Comparison of ENCODE assay signal across 16 cellular contexts in the genomic region with DNA sequence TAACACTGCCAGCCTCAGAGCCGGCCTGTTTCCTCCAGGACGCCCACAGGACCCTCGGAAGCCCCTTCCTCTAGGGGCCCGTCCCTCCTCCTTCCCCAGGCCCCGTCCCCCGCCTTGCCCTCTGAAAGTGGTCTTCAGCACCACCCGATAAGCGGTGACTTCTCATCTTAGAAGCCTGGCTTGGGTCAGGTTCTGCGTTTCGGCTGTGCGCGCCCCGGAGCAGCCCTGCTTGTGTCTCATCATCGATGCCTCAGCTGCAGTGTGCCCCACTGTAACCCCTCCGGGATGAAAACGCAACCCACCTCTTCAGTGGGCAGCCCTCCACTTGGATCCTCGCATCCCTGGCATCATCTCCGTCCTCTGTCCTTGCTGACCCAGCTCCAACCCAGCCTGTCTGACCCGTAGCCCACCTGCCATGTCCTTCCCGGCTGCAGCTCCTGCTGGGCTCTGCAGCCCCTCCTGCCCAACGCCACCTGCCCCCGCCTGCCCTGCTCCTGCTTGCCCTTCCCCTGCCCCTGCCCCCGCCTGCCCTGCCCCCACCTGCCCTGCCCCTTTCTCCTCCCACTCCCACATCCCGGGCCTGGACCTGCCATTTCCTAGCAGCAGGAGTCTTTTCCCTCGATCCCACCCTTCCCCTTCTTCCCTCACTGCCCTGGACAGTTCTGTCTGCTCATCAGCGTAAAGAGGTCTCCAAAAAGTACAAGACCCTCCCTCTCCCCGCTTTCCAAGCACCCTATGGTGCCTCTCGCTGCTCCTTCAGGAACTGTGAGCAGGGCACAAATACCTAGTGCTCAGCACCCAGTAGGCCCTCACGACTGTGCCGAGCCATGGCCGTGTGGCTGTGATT.
DNase-seq lines count a peak whose midpoint lies in the region; ATAC-seq and TF ChIP-seq lines count a peak whose summit lies in the region.
"Had no signal": no experiment of that assay in that cellular context is flagged by ENCODE, and none has a peak within 500 bp of the region (broad histone marks: within the 10 kb centered on the region; RNA-seq: fewer than 3 reads in every experiment).

No MANE protein-coding gene starts in this region.

- H3K36me3 Mint-ChIP-seq in activated naive CD4-positive, alpha-beta T cell treated with anti-CD3 and anti-CD28 coated beads, Interleukin-2, amount 50 U/mL, for 72 hours: peaks cover 43 to 65% of the 10 kb centered on the region in 2 donors
- peaks cover 16% of the 10 kb centered on the region for H3K36me3 Mint-ChIP-seq in neural progenitor cell

- H3K27me3 ChIP-seq in H7 (ENCODE audit: control insufficient read depth, insufficient read depth, low read length) (no peaks in the 10 kb centered on the region), neural progenitor cell (no peaks in the 10 kb centered on the region)
- H3K27me3 ChIP-seq: breast epithelium, stomach had no signal

- H3F3A ChIP-seq in neural progenitor cell (ENCODE audit: low read depth): peaks cover under 1% of the 10 kb centered on the region

- H3K36me3 ChIP-seq in H7 (replicated peaks; ENCODE audit: control insufficient read depth, insufficient read depth, low read length): no peaks in the 10 kb centered on the region; the same call in 1 of the 2 replicates
- no peaks in the 10 kb centered on the region for H3K36me3 ChIP-seq in neural progenitor cell
- H3K36me3 ChIP-seq: breast epithelium had no signal

- H3K27me3 Mint-ChIP-seq in neural progenitor cell (ENCODE audit: insufficient read depth, low read depth): no peaks in the 10 kb centered on the region
- H3K27me3 Mint-ChIP-seq: CD4-positive, alpha-beta memory T cell had no signal

- no peak overlapping the region for H3K27ac ChIP-seq in neural progenitor cell
- H3K27ac ChIP-seq: breast epithelium, stomach had no signal

- no peaks in the 10 kb centered on the region for H4K20me1 ChIP-seq in neural progenitor cell (ENCODE audit: low read depth)

- no peak overlapping the region for H3K9ac ChIP-seq in neural progenitor cell

- H3K9me3 Mint-ChIP-seq in activated naive CD4-positive, alpha-beta T cell treated with anti-CD3 and anti-CD28 coated beads, Interleukin-2, amount 50 U/mL, for 72 hours: peaks cover 0 to 9% of the 10 kb centered on the region in 2 donors
- no peaks in the 10 kb centered on the region for H3K9me3 Mint-ChIP-seq in neural progenitor cell

- H3K27ac Mint-ChIP-seq in activated naive CD4-positive, alpha-beta T cell treated with anti-CD3 and anti-CD28 coated beads, Interleukin-2, amount 50 U/mL, for 72 hours: peak overlapping the region; percentile 89 to 96
- H3K27ac Mint-ChIP-seq in neural progenitor cell: peak overlapping the region; percentile 83

- H3K4me2 ChIP-seq in neural progenitor cell: no peak overlapping the region

- H3K4me1 ChIP-seq in neural progenitor cell: peaks cover 10% of the 10 kb centered on the region
- H3K4me1 ChIP-seq: breast epithelium had no signal

- H3K4me3 Mint-ChIP-seq in neural progenitor cell: no peak overlapping the region

- peak; percentile 9 for DNase-seq in activated CD8-positive, alpha-beta memory T cell treated with anti-CD3 and anti-CD28 coated beads, Interleukin-2, amount 50 U/mL, for 4 hours
- DNase-seq in activated CD8-positive, alpha-beta memory T cell treated with anti-CD3 and anti-CD28 coated beads for 24 hours: no peak
- DNase-seq in H7 (peak; percentile 75), neural progenitor cell (ENCODE audit: low spot score) (no peak), DMS153 (lab: John Stamatoyannopoulos, UW) (no peak), amygdala (lab: John Stamatoyannopoulos, UW) (no peak)
- DNase-seq in activated naive CD4-positive, alpha-beta T cell treated with anti-CD3 and anti-CD28 coated beads, Interleukin-2, amount 50 U/mL, for 72 hours (ENCODE audit: low spot score in 2 of 2): no peak
- DNase-seq: CD4-positive, alpha-beta memory T cell; DMS79; foreskin melanocyte; NCI-H146; retina; stomach had no signal

- H3K9me3 ChIP-seq in neural progenitor cell (ENCODE audit: low read depth): no peaks in the 10 kb centered on the region
- H3K9me3 ChIP-seq: breast epithelium, stomach had no signal

- H3K4me3 ChIP-seq in H7 (ENCODE audit: insufficient read depth, low read depth, low read length) (no peak overlapping the region), neural progenitor cell (no peak overlapping the region)
- H3K4me3 ChIP-seq: breast epithelium, stomach had no signal

- no peak for ATAC-seq in activated naive CD4-positive, alpha-beta T cell treated with anti-CD3 and anti-CD28 coated beads, Interleukin-2, amount 50 U/mL, for 72 hours
- ATAC-seq in HG03159 (IDR thresholded peaks at IDR 0.05; ENCODE audit: unreplicated experiment): no peak
- ATAC-seq: Panc1 had no signal

- no peak overlapping the region for H2AFZ ChIP-seq in neural progenitor cell (replicated peaks)

- no peak for TF ChIP-seq CTCF in neural progenitor cell (IDR thresholded peaks at IDR 0.05)

- H3K4me1 Mint-ChIP-seq in neural progenitor cell: peaks cover 37% of the 10 kb centered on the region

- H3K79me2 ChIP-seq in neural progenitor cell (ENCODE audit: low read depth): no peaks in the 10 kb centered on the region

Comparison
In these comparisons a context has a peak if more than half of its experiments do, and no peak if none do; other contexts are left out.
1. DNase-seq: peak in activated CD8-positive, alpha-beta memory T cell treated with anti-CD3 and anti-CD28 coated beads, Interleukin-2, amount 50 U/mL, for 4 hours (single experiment) and H7 (single experiment); none in activated CD8-positive, alpha-beta memory T cell treated with anti-CD3 and anti-CD28 coated beads for 24 hours (single experiment), activated naive CD4-positive, alpha-beta T cell treated with anti-CD3 and anti-CD28 coated beads, Interleukin-2, amount 50 U/mL, for 72 hours (0 of 2), neural progenitor cell (single experiment), DMS153 (single experiment) and amygdala (0 of 56).